1 cellular context compared by ENCODE assay signal in the genomic region with DNA sequence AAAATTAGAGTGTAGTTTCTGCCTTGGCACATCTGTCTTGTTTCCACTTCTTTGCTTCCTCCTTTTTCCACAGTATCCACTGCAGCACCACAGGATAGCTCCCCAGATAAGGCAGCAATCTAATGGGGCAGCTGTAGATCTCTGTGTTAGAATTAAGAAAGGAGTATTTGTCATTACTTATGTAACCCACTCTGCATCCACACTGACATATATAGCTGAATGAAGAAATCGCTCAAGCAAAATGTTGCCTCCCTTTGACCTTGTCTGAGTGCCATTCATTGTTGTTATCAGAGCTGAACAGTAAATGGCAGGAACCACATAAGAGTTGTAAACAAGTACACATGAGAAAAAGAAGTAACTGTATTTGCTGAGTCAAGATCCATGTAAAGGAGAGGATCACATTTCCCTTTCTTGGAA.
TF ChIP-seq lines count a peak whose summit lies in the region.

No MANE protein-coding gene starts in this region.

TF ChIP-seq in K562, 482 proteins besides CTCF, POLR2A, EP300 and RAD21 (continued from another document and continues in another):
- TF ChIP-seq IRF1 (CRISPR knock-in tag; IDR thresholded peaks at IDR 0.05; ENCODE audit: borderline replicate concordance): no peak
- peak; percentile 93 for TF ChIP-seq SMARCA4 (IDR thresholded peaks at IDR 0.05)
- no peak for TF ChIP-seq ZZZ3 (IDR thresholded peaks at IDR 0.05)
- TF ChIP-seq HOXB6 (CRISPR knock-in tag; IDR thresholded peaks at IDR 0.05; ENCODE audit: borderline replicate concordance): no peak
- TF ChIP-seq, protein P1, sequence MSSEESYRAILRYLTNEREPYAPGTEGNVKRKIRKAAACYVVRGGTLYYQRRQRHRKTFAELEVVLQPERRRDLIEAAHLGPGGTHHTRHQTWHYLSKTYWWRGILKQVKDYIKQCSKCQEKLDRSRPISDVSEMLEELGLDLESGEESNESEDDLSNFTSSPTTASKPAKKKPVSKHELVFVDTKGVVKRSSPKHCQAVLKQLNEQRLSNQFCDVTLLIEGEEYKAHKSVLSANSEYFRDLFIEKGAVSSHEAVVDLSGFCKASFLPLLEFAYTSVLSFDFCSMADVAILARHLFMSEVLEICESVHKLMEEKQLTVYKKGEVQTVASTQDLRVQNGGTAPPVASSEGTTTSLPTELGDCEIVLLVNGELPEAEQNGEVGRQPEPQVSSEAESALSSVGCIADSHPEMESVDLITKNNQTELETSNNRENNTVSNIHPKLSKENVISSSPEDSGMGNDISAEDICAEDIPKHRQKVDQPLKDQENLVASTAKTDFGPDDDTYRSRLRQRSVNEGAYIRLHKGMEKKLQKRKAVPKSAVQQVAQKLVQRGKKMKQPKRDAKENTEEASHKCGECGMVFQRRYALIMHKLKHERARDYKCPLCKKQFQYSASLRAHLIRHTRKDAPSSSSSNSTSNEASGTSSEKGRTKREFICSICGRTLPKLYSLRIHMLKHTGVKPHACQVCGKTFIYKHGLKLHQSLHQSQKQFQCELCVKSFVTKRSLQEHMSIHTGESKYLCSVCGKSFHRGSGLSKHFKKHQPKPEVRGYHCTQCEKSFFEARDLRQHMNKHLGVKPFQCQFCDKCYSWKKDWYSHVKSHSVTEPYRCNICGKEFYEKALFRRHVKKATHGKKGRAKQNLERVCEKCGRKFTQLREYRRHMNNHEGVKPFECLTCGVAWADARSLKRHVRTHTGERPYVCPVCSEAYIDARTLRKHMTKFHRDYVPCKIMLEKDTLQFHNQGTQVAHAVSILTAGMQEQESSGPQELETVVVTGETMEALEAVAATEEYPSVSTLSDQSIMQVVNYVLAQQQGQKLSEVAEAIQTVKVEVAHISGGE (CRISPR knock-in tag; IDR thresholded peaks at IDR 0.05): no peak
- 0 out of 2 replicates have a peak, but pooled peaks have one; percentile 42 for TF ChIP-seq MYNN (IDR thresholded peaks at IDR 0.05)
- no peak for TF ChIP-seq MYNN (CRISPR knock-in tag; IDR thresholded peaks at IDR 0.05)
- TF ChIP-seq LCOR (CRISPR knock-in tag; IDR thresholded peaks at IDR 0.05): no peak
- no peak for TF ChIP-seq POLR3G (IDR thresholded peaks at IDR 0.05; ENCODE audit: extremely low read depth, insufficient read length, insufficient replicate concordance)
- TF ChIP-seq ZNF174 (CRISPR knock-in tag; IDR thresholded peaks at IDR 0.05): no peak
- TF ChIP-seq RNF2 (IDR thresholded peaks at IDR 0.05): peak; percentile 57
- no peak for TF ChIP-seq CGGBP1 (CRISPR knock-in tag; IDR thresholded peaks at IDR 0.05)
- TF ChIP-seq TRIM28 (IDR thresholded peaks at IDR 0.05): no peak
- no peak for TF ChIP-seq HNRNPUL1 (IDR thresholded peaks at IDR 0.05; ENCODE audit: low read length)
- TF ChIP-seq KLF16 (IDR thresholded peaks at IDR 0.05): peak; percentile 65; the same call in 1 of the 2 replicates
- no peak for TF ChIP-seq USF1 (CRISPR knock-in tag; IDR thresholded peaks at IDR 0.05)
- TF ChIP-seq GATAD2B (IDR thresholded peaks at IDR 0.05; ENCODE audit: borderline replicate concordance): no peak
- TF ChIP-seq ZNF512 (tag; IDR thresholded peaks at IDR 0.05): no peak
- TF ChIP-seq GMEB1 (CRISPR knock-in tag; IDR thresholded peaks at IDR 0.05): no peak
- TF ChIP-seq SMARCB1 (IDR thresholded peaks at IDR 0.05; ENCODE audit: insufficient read length, low read depth): peak; percentile 64
- TF ChIP-seq SMAD1 (IDR thresholded peaks at IDR 0.05; ENCODE audit: low read depth, low read length, partially characterized antibody): peak; percentile 29
- TF ChIP-seq MAFF (IDR thresholded peaks at IDR 0.05; ENCODE audit: low read length): peak; percentile 80; the same call in 1 of the 2 replicates
- no peak for TF ChIP-seq HDGF (IDR thresholded peaks at IDR 0.05)
- TF ChIP-seq VEZF1 (CRISPR knock-in tag; IDR thresholded peaks at IDR 0.05): no peak
- TF ChIP-seq, protein P2, sequence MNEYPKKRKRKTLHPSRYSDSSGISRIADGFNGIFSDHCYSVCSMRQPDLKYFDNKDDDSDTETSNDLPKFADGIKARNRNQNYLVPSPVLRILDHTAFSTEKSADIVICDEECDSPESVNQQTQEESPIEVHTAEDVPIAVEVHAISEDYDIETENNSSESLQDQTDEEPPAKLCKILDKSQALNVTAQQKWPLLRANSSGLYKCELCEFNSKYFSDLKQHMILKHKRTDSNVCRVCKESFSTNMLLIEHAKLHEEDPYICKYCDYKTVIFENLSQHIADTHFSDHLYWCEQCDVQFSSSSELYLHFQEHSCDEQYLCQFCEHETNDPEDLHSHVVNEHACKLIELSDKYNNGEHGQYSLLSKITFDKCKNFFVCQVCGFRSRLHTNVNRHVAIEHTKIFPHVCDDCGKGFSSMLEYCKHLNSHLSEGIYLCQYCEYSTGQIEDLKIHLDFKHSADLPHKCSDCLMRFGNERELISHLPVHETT (CRISPR knock-in tag; conservative IDR thresholded peaks at IDR 0.05 in 1 of 2, IDR thresholded peaks at IDR 0.05 in 1 of 2): peak in 1 of 2 experiments; percentile 49; a peak in 1 of 4 replicates
- no peak for TF ChIP-seq HMGN3 (IDR thresholded peaks at IDR 0.05; ENCODE audit: borderline replicate concordance, extremely low read depth, insufficient read length, low read depth, low read length)
- TF ChIP-seq PHF8 (IDR thresholded peaks at IDR 0.05; ENCODE audit: borderline replicate concordance, low read length): no peak
- peak in 1 of 2 experiments; percentile 60; a peak in 1 of 4 replicates for TF ChIP-seq SRF (CRISPR knock-in tag; IDR thresholded peaks at IDR 0.05)
- no peak for TF ChIP-seq SP2 (IDR thresholded peaks at IDR 0.05; ENCODE audit: extremely low read depth, low read depth, low read length, poor library complexity, severe bottlenecking)
- TF ChIP-seq MGA (IDR thresholded peaks at IDR 0.05): no peak
- TF ChIP-seq, protein P3, sequence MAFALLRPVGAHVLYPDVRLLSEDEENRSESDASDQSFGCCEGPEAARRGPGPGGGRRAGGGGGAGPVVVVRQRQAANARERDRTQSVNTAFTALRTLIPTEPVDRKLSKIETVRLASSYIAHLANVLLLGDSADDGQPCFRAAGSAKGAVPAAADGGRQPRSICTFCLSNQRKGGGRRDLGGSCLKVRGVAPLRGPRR (CRISPR knock-in tag; IDR thresholded peaks at IDR 0.05): no peak
